9 cellular contexts compared by ENCODE assay signal in the genomic region with DNA sequence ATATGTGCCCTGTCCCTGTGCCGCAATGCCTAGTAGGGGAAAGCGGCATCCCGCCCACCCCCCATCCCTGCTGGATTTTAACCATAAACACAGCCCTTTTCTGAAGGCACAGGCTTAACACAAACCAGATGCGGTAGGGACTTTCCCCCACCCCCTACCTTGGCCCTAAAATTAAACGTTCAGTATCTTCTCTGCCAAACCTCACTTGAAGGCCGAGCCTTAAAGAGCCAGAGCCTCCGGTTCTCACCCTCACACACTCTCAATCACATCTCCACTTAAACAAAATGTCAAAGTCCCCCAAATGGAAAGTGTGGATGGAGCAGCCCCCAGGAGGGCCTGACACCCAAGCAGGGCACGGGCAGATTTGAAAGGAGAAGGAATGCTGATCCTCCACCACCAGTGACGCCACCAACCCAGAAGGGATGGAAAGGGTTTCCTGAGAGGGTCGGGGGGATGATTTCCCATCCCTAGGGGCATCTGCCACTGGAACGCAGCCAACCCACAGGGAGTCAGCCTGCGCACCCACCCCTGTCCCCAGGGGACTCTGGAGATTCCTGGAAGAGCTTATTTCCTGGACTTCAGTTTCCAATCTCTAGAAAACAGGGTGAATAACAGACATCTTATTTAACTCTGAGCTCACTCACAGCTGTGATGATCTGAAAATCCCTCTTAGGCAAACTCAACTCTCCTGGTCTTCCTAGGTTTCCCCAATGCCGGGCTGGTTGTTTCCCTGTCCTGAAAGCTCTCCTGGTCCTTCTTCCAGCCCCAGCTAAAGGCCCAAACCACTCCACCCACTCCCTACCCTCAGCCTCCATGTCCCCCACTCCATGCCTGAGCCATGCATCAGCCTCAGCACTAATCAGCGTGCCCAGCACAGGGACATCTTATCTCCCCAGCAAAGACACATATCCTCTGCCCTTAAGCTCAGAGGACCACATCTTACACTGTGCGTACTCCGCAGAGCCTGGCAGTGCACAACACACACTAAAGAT.
DNase-seq lines count a peak whose midpoint lies in the region; ATAC-seq and FAIRE-seq lines count a peak whose summit lies in the region.
"Had no signal": no experiment of that assay in that cellular context is flagged by ENCODE, and none has a peak within 500 bp of the region (broad histone marks: within the 10 kb centered on the region; RNA-seq: fewer than 3 reads in every experiment).

No MANE protein-coding gene starts in this region.

- ATAC-seq in HG02981 (IDR thresholded peaks at IDR 0.05; ENCODE audit: unreplicated experiment) (no peak), HG03460 (IDR thresholded peaks at IDR 0.05; ENCODE audit: unreplicated experiment) (no peak)

- H3K27ac ChIP-seq in subcutaneous abdominal adipose tissue (ENCODE audit: low read depth, low read length), result peak overlapping the region; percentile 89

- H3K27me3 ChIP-seq in subcutaneous abdominal adipose tissue (ENCODE audit: control insufficient read depth in 5 of 5, insufficient read depth in 4 of 5, low read length in 5 of 5), result no peaks in the 10 kb centered on the region

- H3K4me3 ChIP-seq in subcutaneous abdominal adipose tissue (ENCODE audit: low read depth in 1 of 5, low read length in 5 of 5), result peak overlapping the region in 3 of 5 donors; percentile 3 to 36 (median 31)

- peaks cover 32 to 79% (median 76%) of the 10 kb centered on the region in 5 donors for H3K4me1 ChIP-seq in subcutaneous abdominal adipose tissue (ENCODE audit: control insufficient read depth in 5 of 5, insufficient read depth in 5 of 5, low read length in 5 of 5)

- peak overlapping the region in 4 of 5 donors; percentile 7 to 62 (median 56) for H3K9ac ChIP-seq in subcutaneous abdominal adipose tissue (ENCODE audit: low read length in 5 of 5)

- in situ Hi-C loops in ACHN (cut with HindIII; ENCODE audit: low pct_ligation_motif_present, low pct_unique_long_range_greater_than_20kb, low sequenced_read_pairs), result no loop called here

- DNase-seq in HTR-8/SVneo (ENCODE audit: insufficient read length, low spot score), result no peak
- peak; percentile 62 for DNase-seq in amniotic epithelial cell (ENCODE audit: low read depth)
- peak; percentile 71 for DNase-seq in iris pigment epithelial cell (ENCODE audit: low read depth)
- DNase-seq in NCI-H526 treated with DMSO at 0.1 percent for 48 hours (lab: John Stamatoyannopoulos, UW), result no peak
- no peak for DNase-seq in ACHN

- FAIRE-seq in HTR-8/SVneo (lab: Jason Lieb, UNC), result peak; percentile 88
- FAIRE-seq: GM19239 had no signal

- H3K9me3 ChIP-seq in subcutaneous abdominal adipose tissue (ENCODE audit: control insufficient read depth in 5 of 5, low read length in 5 of 5), result no peaks in the 10 kb centered on the region

- H3K36me3 ChIP-seq in subcutaneous abdominal adipose tissue (ENCODE audit: control insufficient read depth in 5 of 5, insufficient read depth in 5 of 5, low read length in 5 of 5), result peaks cover 0 to 7% (median 2%) of the 10 kb centered on the region in 5 donors

Comparison
In these comparisons a context has a peak if more than half of its experiments do, and no peak if none do; other contexts are left out.
1. DNase-seq: peak in amniotic epithelial cell (single experiment) and iris pigment epithelial cell (single experiment); none in HTR-8/SVneo (single experiment), NCI-H526 treated with DMSO at 0.1 percent for 48 hours (single experiment) and ACHN (single experiment).